8 cellular contexts compared by ENCODE assay signal in genomic region chr15:84748274-84749110, GRCh38. TPM values are rescaled to one million over a fixed set of nuclear protein-coding genes. Genes with fewer than 3 reads are reported as not detected.
DNase-seq lines count a peak whose midpoint lies in the region; ATAC-seq and TF ChIP-seq lines count a peak whose summit lies in the region.

Gene ZNF592, plus strand, starts transcription at chr15:84748592. Its CDS starts 34,084 bp downstream, at chr15:84782676.

- H3K4me3 ChIP-seq in colonic mucosa = peak within 1 kb of the TSS; percentile 84

- peak within 1 kb of the TSS; percentile 100 for H3K27ac ChIP-seq in colonic mucosa

- no peaks in the 10 kb centered on the region for H3K27me3 ChIP-seq in colonic mucosa

- H3K9ac ChIP-seq in colonic mucosa (ENCODE audit: low read depth in 2 of 2, low read length in 2 of 2) = peak within 1 kb of the TSS; percentile 81 to 99

- H3K36me3 ChIP-seq in colonic mucosa = no peaks in the 10 kb centered on the region

- H3K9me3 ChIP-seq in colonic mucosa = no peaks in the 10 kb centered on the region

- peaks cover 23% of the 10 kb centered on the region for H3K4me1 ChIP-seq in colonic mucosa

- TF ChIP-seq CTCF in colonic mucosa (IDR thresholded peaks at IDR 0.05) = no peak

- peak; percentile 39 for DNase-seq in NCI-H2029 (lab: John Stamatoyannopoulos, UW)
- no peak for DNase-seq in NCI-H2029 treated with DMSO at 0.1 percent for 48 hours (lab: John Stamatoyannopoulos, UW)
- peak; percentile 53 for DNase-seq in NCI-H2196 (lab: John Stamatoyannopoulos, UW; ENCODE audit: unreplicated experiment)
- DNase-seq in activated CD4-positive, alpha-beta T cell treated with anti-CD3 and anti-CD28 coated beads for 4 hours = peak; percentile 78 to 81
- DNase-seq in colonic mucosa = peak; percentile 83
- DNase-seq in left kidney (ENCODE audit: low read depth, low spot score) = peak; percentile 89
- peak; percentile 74 for DNase-seq in stimulated activated CD4-positive, alpha-beta T cell treated with anti-CD3 and anti-CD28 coated beads, Interleukin-2, amount 100 ng/mL, for 4 hours (ENCODE audit: low read depth)

- intact Hi-C loops in colonic mucosa (cut with DNase I) = no loop called here

- ATAC-seq in HG02852 (IDR thresholded peaks at IDR 0.05; ENCODE audit: unreplicated experiment) = peak; percentile 53

RNA-seq across cellular contexts. Expression of gene ZNF592, which starts in this region (rescaled TPM):
- total RNA-seq in colonic mucosa = 10 to 100 TPM; 25.9 to 27.0 TPM
